Comparison of ENCODE assay signal across 27 cellular contexts in the genomic region with DNA sequence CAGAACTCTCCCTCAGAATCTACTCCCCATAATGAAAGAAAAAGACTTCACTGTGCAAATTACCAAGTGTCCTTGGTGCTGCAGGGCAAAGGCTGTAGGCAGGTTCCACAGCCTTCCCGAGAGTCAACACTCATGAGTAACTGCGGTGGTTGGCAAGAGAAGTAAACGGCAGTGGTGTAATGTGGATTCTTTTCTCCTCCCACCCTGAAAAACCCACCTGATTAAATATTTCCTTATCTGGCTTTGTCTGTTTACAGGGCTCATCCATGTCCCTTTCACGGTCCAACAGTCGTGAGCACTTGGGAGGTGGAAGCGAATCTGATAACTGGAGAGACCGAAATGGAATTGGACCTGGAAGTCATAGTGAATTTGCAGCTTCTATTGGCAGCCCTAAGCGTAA.
DNase-seq lines count a peak whose midpoint lies in the region; ATAC-seq and TF ChIP-seq lines count a peak whose summit lies in the region.
"Had no signal": no experiment of that assay in that cellular context is flagged by ENCODE, and none has a peak within 500 bp of the region (broad histone marks: within the 10 kb centered on the region; RNA-seq: fewer than 3 reads in every experiment).

No MANE protein-coding gene starts in this region.

- no peak overlapping the region for H3K9ac ChIP-seq in neural progenitor cell

- H3K27me3 Mint-ChIP-seq in neural progenitor cell (ENCODE audit: insufficient read depth, low read depth), result peaks cover 4% of the 10 kb centered on the region
- H3K27me3 Mint-ChIP-seq: central memory CD8-positive, alpha-beta T cell; stimulated activated naive B cell treated with anti-CD40 and anti-IgM and Interleukin-4, amounts not matched to agents 10 μg/mL and 1 μg/mL and 100 μg/mL, for 72 hours had no signal

- H3K36me3 ChIP-seq in hepatocyte (replicated peaks; ENCODE audit: insufficient read depth, low read depth) (no peaks in the 10 kb centered on the region), neural progenitor cell (no peaks in the 10 kb centered on the region)
- H3K36me3 ChIP-seq: lower lobe of right lung, ovary had no signal

- no peaks in the 10 kb centered on the region for H3K9me2 ChIP-seq in hepatocyte (replicated peaks; ENCODE audit: insufficient read depth)

- peak overlapping the region; percentile 5 for H2AFZ ChIP-seq in hepatocyte
- H2AFZ ChIP-seq in neural progenitor cell (replicated peaks), result peak overlapping the region; percentile 10
- H2AFZ ChIP-seq: GM23338 had no signal

- H3K4me1 ChIP-seq in hepatocyte (ENCODE audit: insufficient read depth) (peaks cover 16% of the 10 kb centered on the region), neural progenitor cell (no peaks in the 10 kb centered on the region)

- H3K4me2 ChIP-seq in hepatocyte (peak overlapping the region; percentile 38), neural progenitor cell (no peak overlapping the region)
- H3K4me2 ChIP-seq: GM23338 had no signal

- H3K4me3 ChIP-seq in hepatocyte (no peak overlapping the region), neural progenitor cell (no peak overlapping the region)
- H3K4me3 ChIP-seq: body of pancreas, GM12878, GM23338, lower lobe of right lung, ovary, SK-N-MC had no signal

- no peaks in the 10 kb centered on the region for H3F3A ChIP-seq in neural progenitor cell (ENCODE audit: low read depth)

- 64% methylated on average over 8 of the region's 8 CpGs for WGBS in hepatocyte (ENCODE audit: low lambda C conversion rate, missing lambda C conversion rate)

- H3K27ac ChIP-seq in hepatocyte, result no peak overlapping the region
- no peak overlapping the region for H3K27ac ChIP-seq in neural progenitor cell
- H3K27ac ChIP-seq: body of pancreas, C4-2B, lower lobe of right lung, ovary, SK-N-MC had no signal

- peak overlapping the region; percentile 43 for H3K27ac Mint-ChIP-seq in neural progenitor cell
- H3K27ac Mint-ChIP-seq: GM23338; natural killer cell; stimulated activated naive B cell treated with anti-CD40 and anti-IgM and Interleukin-4, amounts not matched to agents 10 μg/mL and 1 μg/mL and 100 μg/mL, for 72 hours had no signal

- H3K79me2 ChIP-seq in hepatocyte (no peaks in the 10 kb centered on the region), neural progenitor cell (ENCODE audit: low read depth) (no peaks in the 10 kb centered on the region)

- no peaks in the 10 kb centered on the region for H3K9me3 Mint-ChIP-seq in neural progenitor cell
- H3K9me3 Mint-ChIP-seq: GM23338; natural killer cell; stimulated activated naive B cell treated with anti-CD40 and anti-IgM and Interleukin-4, amounts not matched to agents 10 μg/mL and 1 μg/mL and 100 μg/mL, for 72 hours had no signal

- H3K4me1 Mint-ChIP-seq in neural progenitor cell, result peaks cover 16% of the 10 kb centered on the region
- H3K4me1 Mint-ChIP-seq: central memory CD8-positive, alpha-beta T cell; natural killer cell; stimulated activated naive B cell treated with anti-CD40 and anti-IgM and Interleukin-4, amounts not matched to agents 10 μg/mL and 1 μg/mL and 100 μg/mL, for 72 hours had no signal

- H3K27me3 ChIP-seq in hepatocyte (no peaks in the 10 kb centered on the region), neural progenitor cell (no peaks in the 10 kb centered on the region)
- H3K27me3 ChIP-seq: body of pancreas, ovary had no signal

- TF ChIP-seq CTCF in hepatocyte (IDR thresholded peaks at IDR 0.05; ENCODE audit: poor library complexity), result no peak
- TF ChIP-seq CTCF in neural progenitor cell (IDR thresholded peaks at IDR 0.05), result no peak

- H3K9me3 ChIP-seq in hepatocyte (ENCODE audit: low read depth) (no peaks in the 10 kb centered on the region), neural progenitor cell (ENCODE audit: low read depth) (no peaks in the 10 kb centered on the region)
- H3K9me3 ChIP-seq: body of pancreas, lower lobe of right lung, ovary had no signal

- no peak overlapping the region for H3K4me3 Mint-ChIP-seq in neural progenitor cell
- H3K4me3 Mint-ChIP-seq: central memory CD8-positive, alpha-beta T cell; GM23338; natural killer cell; stimulated activated naive B cell treated with anti-CD40 and anti-IgM and Interleukin-4, amounts not matched to agents 10 μg/mL and 1 μg/mL and 100 μg/mL, for 72 hours had no signal

- no peaks in the 10 kb centered on the region for H3K36me3 Mint-ChIP-seq in neural progenitor cell
- H3K36me3 Mint-ChIP-seq: natural killer cell; stimulated activated naive B cell treated with anti-CD40 and anti-IgM and Interleukin-4, amounts not matched to agents 10 μg/mL and 1 μg/mL and 100 μg/mL, for 72 hours had no signal

- no peak for ATAC-seq in HG03442 (IDR thresholded peaks at IDR 0.05; ENCODE audit: unreplicated experiment)
- ATAC-seq: body of pancreas; esophagus mucosa; GM12878; GM23338; lower lobe of right lung; natural killer cell; stimulated activated naive B cell treated with anti-CD40 and anti-IgM and Interleukin-4, amounts not matched to agents 10 μg/mL and 1 μg/mL and 100 μg/mL, for 72 hours had no signal

- peak; percentile 26 for DNase-seq in NCI-H1092 treated with DMSO at 0.1 percent for 48 hours (lab: John Stamatoyannopoulos, UW)
- DNase-seq in NCI-H1092 (lab: John Stamatoyannopoulos, UW), result no peak
- peak; percentile 93 for DNase-seq in DMS53 treated with DMSO at 0.1 percent for 48 hours (lab: John Stamatoyannopoulos, UW; ENCODE audit: unreplicated experiment)
- DNase-seq in hepatocyte (ENCODE audit: low spot score), result peak; percentile 19
- DNase-seq in neural progenitor cell (ENCODE audit: low spot score), result no peak
- DNase-seq in HuH-7 (ENCODE audit: low spot score), result no peak
- no peak for DNase-seq in Kasumi-1 (lab: John Stamatoyannopoulos, UW)
- DNase-seq: activated CD4-positive, alpha-beta T cell treated with anti-CD3 and anti-CD28 coated beads, Interleukin-2, amount 50 U/mL, for 48 hours; activated naive CD4-positive, alpha-beta T cell; activated T-cell treated with anti-CD3 and anti-CD28 coated beads, Interleukin-2, amount 50 U/mL, for 48 hours; body of pancreas; islet precursor cell; lower lobe of right lung; natural killer cell; NCI-H1048; NCI-H187 treated with DMSO at 0.1 percent for 48 hours; ovary; small intestine; stimulated activated naive B cell treated with anti-CD40 and anti-IgM and Interleukin-4, amounts not matched to agents 10 μg/mL and 1 μg/mL and 100 μg/mL, for 72 hours; substantia nigra had no signal

- H4K20me1 ChIP-seq in hepatocyte (ENCODE audit: insufficient read depth, poor library complexity, severe bottlenecking) (no peaks in the 10 kb centered on the region), neural progenitor cell (ENCODE audit: low read depth) (no peaks in the 10 kb centered on the region)

Comparison
In these comparisons a context has a peak if more than half of its experiments do, and no peak if none do; other contexts are left out.
1. DNase-seq: peak in NCI-H1092 treated with DMSO at 0.1 percent for 48 hours (single experiment), DMS53 treated with DMSO at 0.1 percent for 48 hours (single experiment) and hepatocyte (single experiment); none in NCI-H1092 (single experiment), neural progenitor cell (single experiment), HuH-7 (single experiment) and Kasumi-1 (0 of 2).